In genomic region chr9:78585909-78586308, GRCh38 we compare ENCODE assay signal across 7 cellular contexts.
"Had no signal": no experiment of that assay in that cellular context is flagged by ENCODE, and none has a peak within 500 bp of the region (broad histone marks: within the 10 kb centered on the region; RNA-seq: fewer than 3 reads in every experiment).

No MANE protein-coding gene starts in this region.

- H2AFZ ChIP-seq: GM23248 had no signal

- H3K27ac ChIP-seq: GM23248, KMS-11 had no signal

- H3K4me2 ChIP-seq: KMS-11 had no signal

- H3K27ac Mint-ChIP-seq: H9 had no signal

- H3K4me3 ChIP-seq: GM23248 had no signal

- H3K4me3 Mint-ChIP-seq: H9 had no signal

- H3K4me1 Mint-ChIP-seq: H9 had no signal

- DNase-seq: GM23248, GOT3, H9, HCEC 1CT, KBM-7 had no signal

- H3K9ac ChIP-seq: GM23248, KMS-11 had no signal

- FAIRE-seq: HTR-8/SVneo had no signal
